ENCODE assay signal across 11 cellular contexts in genomic region chr2:241859017-241859435, GRCh38. TPM values are rescaled to one million over a fixed set of nuclear protein-coding genes. Genes with fewer than 3 reads are reported as not detected.
DNase-seq lines count a peak whose midpoint lies in the region; ATAC-seq and TF ChIP-seq lines count a peak whose summit lies in the region.
"Had no signal": no experiment of that assay in that cellular context is flagged by ENCODE, and none has a peak within 500 bp of the region (broad histone marks: within the 10 kb centered on the region; RNA-seq: fewer than 3 reads in every experiment).

No MANE protein-coding gene starts in this region.

- peaks cover 0 to 13% (median 0%) of the 10 kb centered on the region in 11 experiments; a peak in 5 of 22 replicates for H4K20me1 ChIP-seq in BLaER1 treated with 17β-estradiol and CSF1 and Interleukin-3, amounts not matched to agents 10 nM and 100 nM
- H4K20me1 ChIP-seq in PC-3 (ENCODE audit: low read length): no peaks in the 10 kb centered on the region

- H3K4me1 Mint-ChIP-seq in memory B cell: peaks cover 23% of the 10 kb centered on the region

- H3K27me3 ChIP-seq in BLaER1 treated with 17β-estradiol and CSF1 and Interleukin-3, amounts not matched to agents 10 nM and 100 nM: peaks cover 0 to 9% (median 2%) of the 10 kb centered on the region in 11 experiments; a peak in 4 of 22 replicates
- H3K27me3 ChIP-seq in PC-3 (ENCODE audit: low read length): no peaks in the 10 kb centered on the region

- H3F3A ChIP-seq in PC-3 (ENCODE audit: low read length, unreplicated experiment): no peaks in the 10 kb centered on the region

- POLR2A ChIA-PET in PC-3 (lab: Charles Lee; ENCODE audit: unreplicated experiment): no interaction called here

- peak overlapping the region; percentile 69 to 97 (median 79) for H3K9ac ChIP-seq in BLaER1 treated with 17β-estradiol and CSF1 and Interleukin-3, amounts not matched to agents 10 nM and 100 nM
- no peak overlapping the region for H3K9ac ChIP-seq in PC-3 (ENCODE audit: low read length)

- intact Hi-C loops in PC-3 (cut with micrococcal nuclease): no loop called here

- no peaks in the 10 kb centered on the region for H3K9me3 ChIP-seq in BLaER1 treated with 17β-estradiol and CSF1 and Interleukin-3, amounts not matched to agents 10 nM and 100 nM (replicated peaks in 1 of 11)
- no peaks in the 10 kb centered on the region for H3K9me3 ChIP-seq in PC-3 (ENCODE audit: low read length)

- no peaks in the 10 kb centered on the region for H3K9me3 Mint-ChIP-seq in memory B cell

- H3K9me2 ChIP-seq in PC-3 (replicated peaks; ENCODE audit: low read length): no peaks in the 10 kb centered on the region

- H2AFZ ChIP-seq in PC-3 (ENCODE audit: low read length): no peak overlapping the region

- H3K36me3 Mint-ChIP-seq in memory B cell: peaks cover under 1% of the 10 kb centered on the region

- H3K27ac ChIP-seq in BLaER1 treated with 17β-estradiol and CSF1 and Interleukin-3, amounts not matched to agents 10 nM and 100 nM: peak overlapping the region; percentile 82 to 98 (median 89)
- no peak overlapping the region for H3K27ac ChIP-seq in PC-3 (ENCODE audit: low read length)

- no peak for DNase-seq in PC-3
- DNase-seq in memory B cell (ENCODE audit: low spot score in 2 of 2): no peak
- no peak for DNase-seq in NCI-H446 treated with DMSO at 0.1 percent for 48 hours (lab: John Stamatoyannopoulos, UW)
- DNase-seq in HuH-7 (ENCODE audit: low spot score): no peak
- no peak for DNase-seq in OCI-M1 (lab: John Stamatoyannopoulos, UW)
- no peak for DNase-seq in GM19240 (ENCODE audit: insufficient read length, low spot score)

- CTCF ChIA-PET in PC-3 (lab: Charles Lee): interaction anchor here (0.5 kb wide), 1 partner anchor 223 kb away, joined by 3 read pairs; no protein-coding TSS in a partner anchor

- BruUV-seq in PC-3 (replicated peaks; lab: Mats Ljungman, UMichigan): no TSS peak

- no peaks in the 10 kb centered on the region for H3K36me3 ChIP-seq in BLaER1 treated with 17β-estradiol and CSF1 and Interleukin-3, amounts not matched to agents 10 nM and 100 nM
- no peaks in the 10 kb centered on the region for H3K36me3 ChIP-seq in PC-3 (ENCODE audit: low read depth, low read length)

- H3K4me2 ChIP-seq in BLaER1 treated with 17β-estradiol and CSF1 and Interleukin-3, amounts not matched to agents 10 nM and 100 nM: peak overlapping the region; percentile 94 to 100 (median 99)
- H3K4me2 ChIP-seq in PC-3 (ENCODE audit: low read length): 0 out of 2 replicates have a peak overlapping the region, but pooled peaks have one; percentile 77

- peak overlapping the region; percentile 88 for H3K4me3 Mint-ChIP-seq in memory B cell

- no peak for TF ChIP-seq CTCF in PC-3 (conservative IDR thresholded peaks at IDR 0.05; ENCODE audit: low read depth, low read length)

- peaks cover 94 to 100% (median 99%) of the 10 kb centered on the region in 10 experiments for H3K4me1 ChIP-seq in BLaER1 treated with 17β-estradiol and CSF1 and Interleukin-3, amounts not matched to agents 10 nM and 100 nM
- H3K4me1 ChIP-seq in PC-3 (ENCODE audit: insufficient read depth, low read length): no peaks in the 10 kb centered on the region

- peak overlapping the region; percentile 94 for H3K27ac Mint-ChIP-seq in memory B cell

- peak; percentile 20 for ATAC-seq in GM19438 (IDR thresholded peaks at IDR 0.05; ENCODE audit: low read depth, unreplicated experiment)
- ATAC-seq in PC-3: no peak
- peak; percentile 11 for ATAC-seq in memory B cell (ENCODE audit: low read depth)

- H3K4me3 ChIP-seq in BLaER1 treated with 17β-estradiol and CSF1 and Interleukin-3, amounts not matched to agents 10 nM and 100 nM: peak overlapping the region; percentile 37 to 64 (median 56)
- H3K4me3 ChIP-seq in PC-3 (ENCODE audit: low read length): no peak overlapping the region

- H3K27me3 Mint-ChIP-seq in memory B cell: peaks cover 13% of the 10 kb centered on the region

- no peaks in the 10 kb centered on the region for H3K79me2 ChIP-seq in PC-3 (ENCODE audit: low read length)

RNA-seq across cellular contexts. Expression of gene PDCD1, which starts 0.3 kb away (rescaled TPM):
- total RNA-seq in PC-3 (2014; rRNA removed): not detected in 2 replicates
- total RNA-seq: G401, HT-29, lung microvascular endothelial cell had no signal

RNA-seq across cellular contexts. Expression of gene RTP5, which starts 10.5 kb away (rescaled TPM):
- not detected in 2 replicates for total RNA-seq in PC-3 (2014; rRNA removed)
- total RNA-seq: G401, HT-29, lung microvascular endothelial cell had no signal

RNA-seq across cellular contexts. Expression of gene NEU4, which starts 50.0 kb away (rescaled TPM):
- total RNA-seq in PC-3 (2014; rRNA removed): not detected in 2 replicates
- total RNA-seq: G401 had no signal
